Comparison of ENCODE assay signal across 17 cellular contexts in genomic region chr18:75492897-75493296, GRCh38.
DNase-seq lines count a peak whose midpoint lies in the region; ATAC-seq and TF ChIP-seq lines count a peak whose summit lies in the region.
"Had no signal": no experiment of that assay in that cellular context is flagged by ENCODE, and none has a peak within 500 bp of the region (broad histone marks: within the 10 kb centered on the region; RNA-seq: fewer than 3 reads in every experiment).

No MANE protein-coding gene starts in this region.

- no peaks in the 10 kb centered on the region for H3K36me3 Mint-ChIP-seq in nephron (ENCODE audit: low read depth)
- H3K36me3 Mint-ChIP-seq in stimulated activated memory B cell treated with anti-CD40 and anti-IgM and Interleukin-4, amounts not matched to agents 10 μg/mL and 1 μg/mL and 100 μg/mL, for 72 hours = no peaks in the 10 kb centered on the region
- H3K36me3 Mint-ChIP-seq in activated CD8-positive, alpha-beta T cell treated with anti-CD3 and anti-CD28 coated beads for 36 hours (ENCODE audit: low read depth) = no peaks in the 10 kb centered on the region
- H3K36me3 Mint-ChIP-seq: CD14-positive monocyte; CD4-positive, alpha-beta memory T cell had no signal

- H4K8ac ChIP-seq in IMR-90 (ENCODE audit: low read depth in 2 of 2, low read length in 2 of 2) = no peak overlapping the region

- H2BK5ac ChIP-seq in IMR-90 (ENCODE audit: low read depth, low read length, poor library complexity, severe bottlenecking) = no peak overlapping the region

- intact Hi-C loops in IMR-90 (cut with micrococcal nuclease) (no loop called here), esophagus squamous epithelium (cut with DNase I) (no loop called here)
- intact Hi-C loops in activated CD8-positive, alpha-beta T cell treated with anti-CD3 and anti-CD28 coated beads for 36 hours (cut with micrococcal nuclease) = no loop called here

- no peaks in the 10 kb centered on the region for H3K9me3 Mint-ChIP-seq in nephron
- H3K9me3 Mint-ChIP-seq in stimulated activated memory B cell treated with anti-CD40 and anti-IgM and Interleukin-4, amounts not matched to agents 10 μg/mL and 1 μg/mL and 100 μg/mL, for 72 hours = no peaks in the 10 kb centered on the region
- no peaks in the 10 kb centered on the region for H3K9me3 Mint-ChIP-seq in activated CD8-positive, alpha-beta T cell treated with anti-CD3 and anti-CD28 coated beads for 36 hours
- H3K9me3 Mint-ChIP-seq: CD14-positive monocyte had no signal

- H3K9me1 ChIP-seq in IMR-90 (ENCODE audit: insufficient read depth, low read length) = peaks cover 2% of the 10 kb centered on the region; the same call in 1 of the 2 replicates

- peak overlapping the region; percentile 67 for H3K4ac ChIP-seq in IMR-90 (ENCODE audit: low read depth, low read length)

- no peak for ATAC-seq in IMR-90 (ENCODE audit: low read depth)
- no peak for ATAC-seq in stimulated activated memory B cell treated with anti-CD40 and anti-IgM and Interleukin-4, amounts not matched to agents 10 μg/mL and 1 μg/mL and 100 μg/mL, for 72 hours
- no peak for ATAC-seq in activated CD8-positive, alpha-beta T cell treated with anti-CD3 and anti-CD28 coated beads for 36 hours

- dilution Hi-C loops in IMR-90 (cut with HindIII; ENCODE audit: low sequenced_read_pairs, unreplicated experiment) = no loop called here

- peak overlapping the region; percentile 65 for H2BK120ac ChIP-seq in IMR-90 (ENCODE audit: low read depth, low read length)

- no peaks in the 10 kb centered on the region for H3K79me1 ChIP-seq in IMR-90 (ENCODE audit: low read depth in 1 of 2, low read length in 2 of 2)

- no TSS peak for BruUV-seq in IMR-90 (replicated peaks; lab: Mats Ljungman, UMichigan)

- H2BK20ac ChIP-seq in IMR-90 (ENCODE audit: low read depth, low read length) = peak overlapping the region; percentile 60

- peak overlapping the region; percentile 64; the same call in 1 of the 2 replicates for H3K18ac ChIP-seq in IMR-90 (ENCODE audit: low read depth, low read length)

- no peaks in the 10 kb centered on the region for H3K27me3 ChIP-seq in IMR-90 (ENCODE audit: control insufficient read depth, insufficient read depth, low read length)
- H3K27me3 ChIP-seq in esophagus squamous epithelium = peaks cover 0 to 4% (median 0%) of the 10 kb centered on the region in 4 donors
- H3K27me3 ChIP-seq: BLaER1 had no signal

- TF ChIP-seq POLR2A in IMR-90 (IDR thresholded peaks at IDR 0.05; ENCODE audit: low read depth, low read length) (no peak), esophagus squamous epithelium (IDR thresholded peaks at IDR 0.05) (no peak)

- H4K20me1 ChIP-seq in IMR-90 (ENCODE audit: insufficient read depth, low read length) = no peaks in the 10 kb centered on the region
- H4K20me1 ChIP-seq: BLaER1 had no signal

- no peak for TF ChIP-seq RAD21 in IMR-90 (IDR thresholded peaks at IDR 0.05; ENCODE audit: low read length)

- peak overlapping the region; percentile 20; the same call in 1 of the 2 replicates for H2AK5ac ChIP-seq in IMR-90 (ENCODE audit: low read depth, low read length)

- H3K4me1 ChIP-seq in IMR-90 (ENCODE audit: control insufficient read depth, insufficient read depth, low read length) (peaks cover 15% of the 10 kb centered on the region), esophagus squamous epithelium (no peaks in the 10 kb centered on the region)
- H3K4me1 ChIP-seq: BLaER1 had no signal

- no peak overlapping the region for H3K9ac ChIP-seq in IMR-90 (ENCODE audit: low read depth, low read length)
- H3K9ac ChIP-seq: BLaER1, GM23248 had no signal

- H3K4me3 ChIP-seq in IMR-90 (ENCODE audit: insufficient read depth, low read depth, low read length) = no peak overlapping the region
- H3K4me3 ChIP-seq in esophagus squamous epithelium = no peak overlapping the region
- H3K4me3 ChIP-seq: BLaER1, GM23248, HAP-1 had no signal

- H4K91ac ChIP-seq in IMR-90 (ENCODE audit: insufficient read depth, low read depth, low read length) = peak overlapping the region; percentile 66; the same call in 1 of the 2 replicates

- peak overlapping the region; percentile 54; the same call in 2 of the 3 replicates for H2BK15ac ChIP-seq in IMR-90 (ENCODE audit: low read depth, low read length)

- CTCF ChIA-PET in IMR-90 (lab: Yijun Ruan, JAX) = no interaction called here
- CTCF ChIA-PET in activated CD8-positive, alpha-beta T cell treated with anti-CD3 and anti-CD28 coated beads for 36 hours (lab: Charles Lee) = no interaction called here

- H3K27me3 Mint-ChIP-seq in nephron (ENCODE audit: low read depth) = no peaks in the 10 kb centered on the region
- H3K27me3 Mint-ChIP-seq in stimulated activated memory B cell treated with anti-CD40 and anti-IgM and Interleukin-4, amounts not matched to agents 10 μg/mL and 1 μg/mL and 100 μg/mL, for 72 hours = peaks cover 38% of the 10 kb centered on the region
- peaks cover 18% of the 10 kb centered on the region for H3K27me3 Mint-ChIP-seq in activated CD8-positive, alpha-beta T cell treated with anti-CD3 and anti-CD28 coated beads for 36 hours

- no CpG with 5 or more reads among the region's 2 CpGs for WGBS in IMR-90 (ENCODE audit: extremely low coverage in 2 of 2, insufficient read length in 1 of 2), 2 experiments
- 39 to 40% methylated on average over 2 of the region's 2 CpGs for WGBS in esophagus squamous epithelium, 2 donors

- H3K4me2 ChIP-seq in IMR-90 (ENCODE audit: low read depth, low read length) = no peak overlapping the region
- H3K4me2 ChIP-seq: BLaER1 had no signal

- no peak overlapping the region for H2AK9ac ChIP-seq in IMR-90 (replicated peaks; ENCODE audit: low read depth, low read length, poor library complexity)

- H3K56ac ChIP-seq in IMR-90 (ENCODE audit: extremely low read depth, insufficient read depth, low read length) = no peak overlapping the region

- H3K4me3 Mint-ChIP-seq in nephron = no peak overlapping the region
- H3K4me3 Mint-ChIP-seq in stimulated activated memory B cell treated with anti-CD40 and anti-IgM and Interleukin-4, amounts not matched to agents 10 μg/mL and 1 μg/mL and 100 μg/mL, for 72 hours = no peak overlapping the region
- H3K4me3 Mint-ChIP-seq in activated CD8-positive, alpha-beta T cell treated with anti-CD3 and anti-CD28 coated beads for 36 hours = no peak overlapping the region
- H3K4me3 Mint-ChIP-seq: CD14-positive monocyte; CD4-positive, alpha-beta memory T cell had no signal

- no peak overlapping the region for H3K23ac ChIP-seq in IMR-90 (ENCODE audit: low read depth, low read length)

- H3K27ac Mint-ChIP-seq in nephron = peak overlapping the region in 2 of 3 experiments; percentile 27 to 78
- no peak overlapping the region for H3K27ac Mint-ChIP-seq in stimulated activated memory B cell treated with anti-CD40 and anti-IgM and Interleukin-4, amounts not matched to agents 10 μg/mL and 1 μg/mL and 100 μg/mL, for 72 hours
- H3K27ac Mint-ChIP-seq in activated CD8-positive, alpha-beta T cell treated with anti-CD3 and anti-CD28 coated beads for 36 hours = no peak overlapping the region
- H3K27ac Mint-ChIP-seq: CD14-positive monocyte had no signal

- no peaks in the 10 kb centered on the region for H3K36me3 ChIP-seq in IMR-90 (ENCODE audit: control insufficient read depth, insufficient read depth, low read length)
- no peaks in the 10 kb centered on the region for H3K36me3 ChIP-seq in esophagus squamous epithelium
- H3K36me3 ChIP-seq: BLaER1, HAP-1 had no signal

- TF ChIP-seq CTCF in IMR-90 (conservative IDR thresholded peaks at IDR 0.05; ENCODE audit: low read depth, low read length) (no peak), nephron (IDR thresholded peaks at IDR 0.05; ENCODE audit: unreplicated experiment in 3 of 3) (no peak), esophagus squamous epithelium (IDR thresholded peaks at IDR 0.05) (no peak)
- no peak for TF ChIP-seq CTCF in activated CD8-positive, alpha-beta T cell treated with anti-CD3 and anti-CD28 coated beads for 36 hours (IDR thresholded peaks at IDR 0.05)

- POLR2A ChIA-PET in IMR-90 (lab: Charles Lee; ENCODE audit: unreplicated experiment) = no interaction called here
- POLR2A ChIA-PET in activated CD8-positive, alpha-beta T cell treated with anti-CD3 and anti-CD28 coated beads for 36 hours (lab: Charles Lee) = no interaction called here

- 0 out of 2 replicates have a peak overlapping the region, but pooled peaks have one; percentile 56 for H3K14ac ChIP-seq in IMR-90 (replicated peaks; ENCODE audit: low read depth, low read length)

- peak overlapping the region; percentile 47; the same call in 1 of the 2 replicates for H4K5ac ChIP-seq in IMR-90 (ENCODE audit: low read depth, low read length)

- in situ Hi-C loops in IMR-90 (cut with MboI; ENCODE audit: low sequenced_read_pairs) = loop anchor here (25.0 kb wide), 1 partner anchor 869 kb away; no protein-coding TSS in a partner anchor

- H3K9me3 ChIP-seq in IMR-90 (ENCODE audit: control insufficient read depth, insufficient read depth, low read length) = no peaks in the 10 kb centered on the region
- no peaks in the 10 kb centered on the region for H3K9me3 ChIP-seq in esophagus squamous epithelium
- H3K9me3 ChIP-seq: BLaER1, HAP-1 had no signal

- H2AFZ ChIP-seq in IMR-90 (replicated peaks; ENCODE audit: low read length, poor library complexity) = no peak overlapping the region
- H2AFZ ChIP-seq: GM23248 had no signal

- H3K27ac ChIP-seq in IMR-90 (ENCODE audit: insufficient read depth, low read length) = no peak overlapping the region
- no peak overlapping the region for H3K27ac ChIP-seq in esophagus squamous epithelium
- H3K27ac ChIP-seq: BLaER1, GM23248, HL-60 had no signal

- peaks cover 20% of the 10 kb centered on the region for H3K4me1 Mint-ChIP-seq in nephron
- no peaks in the 10 kb centered on the region for H3K4me1 Mint-ChIP-seq in stimulated activated memory B cell treated with anti-CD40 and anti-IgM and Interleukin-4, amounts not matched to agents 10 μg/mL and 1 μg/mL and 100 μg/mL, for 72 hours
- no peaks in the 10 kb centered on the region for H3K4me1 Mint-ChIP-seq in activated CD8-positive, alpha-beta T cell treated with anti-CD3 and anti-CD28 coated beads for 36 hours (ENCODE audit: low read depth)
- H3K4me1 Mint-ChIP-seq: CD14-positive monocyte; CD4-positive, alpha-beta memory T cell had no signal

- DNase-seq in AG20443 (ENCODE audit: low spot score) (peak; percentile 26), IMR-90 (no peak), astrocyte of the hippocampus (ENCODE audit: low read depth, low spot score) (peak; percentile 26), esophagus squamous epithelium (lab: John Stamatoyannopoulos, UW) (no peak), HuH-7 (ENCODE audit: low spot score) (no peak)
- DNase-seq in activated CD8-positive, alpha-beta T cell treated with anti-CD3 and anti-CD28 coated beads for 36 hours = no peak
- DNase-seq: CD4-positive, alpha-beta memory T cell; DMS79 treated with DMSO at 0.1 percent for 48 hours; EL; KG1 had no signal

TF ChIP-seq in IMR-90, 13 proteins besides CTCF, POLR2A, EP300 and RAD21 (continues in another document):
- TF ChIP-seq CHD1 (IDR thresholded peaks at IDR 0.05; ENCODE audit: low read depth, low read length) = no peak
- TF ChIP-seq RFX5 (IDR thresholded peaks at IDR 0.05; ENCODE audit: low read depth, low read length) = no peak
- no peak for TF ChIP-seq SMC3 (IDR thresholded peaks at IDR 0.05; ENCODE audit: low read depth, low read length)
- TF ChIP-seq BHLHE40 (IDR thresholded peaks at IDR 0.05; ENCODE audit: low read depth, low read length) = no peak
- no peak for TF ChIP-seq RCOR1 (IDR thresholded peaks at IDR 0.05; ENCODE audit: insufficient replicate concordance, low read length)
- no peak for TF ChIP-seq MXI1 (IDR thresholded peaks at IDR 0.05; ENCODE audit: borderline replicate concordance, low read depth, low read length)

Comparison
In these comparisons a context has a peak if more than half of its experiments do, and no peak if none do; other contexts are left out.
1. DNase-seq: peak in AG20443 (single experiment) and astrocyte of the hippocampus (single experiment); none in IMR-90 (single experiment), esophagus squamous epithelium (single experiment), activated CD8-positive, alpha-beta T cell treated with anti-CD3 and anti-CD28 coated beads for 36 hours (single experiment) and HuH-7 (single experiment).
2. H3K27ac Mint-ChIP-seq: peak in nephron (2 of 3); none in stimulated activated memory B cell treated with anti-CD40 and anti-IgM and Interleukin-4, amounts not matched to agents 10 μg/mL and 1 μg/mL and 100 μg/mL, for 72 hours (single experiment) and activated CD8-positive, alpha-beta T cell treated with anti-CD3 and anti-CD28 coated beads for 36 hours (single experiment).